ENCODE assay signal across 18 cellular contexts in genomic region chr4:177391287-177391686, GRCh38.
"Had no signal": no experiment of that assay in that cellular context is flagged by ENCODE, and none has a peak within 500 bp of the region (broad histone marks: within the 10 kb centered on the region; RNA-seq: fewer than 3 reads in every experiment).

No MANE protein-coding gene starts in this region.

- H3K9me3 Mint-ChIP-seq: activated CD4-positive, alpha-beta memory T cell treated with anti-CD3 and anti-CD28 coated beads, Interleukin-2, amount 10 ng/mL, durations not matched to agents 7 days and 5 days; activated naive CD8-positive, alpha-beta T cell treated with anti-CD3 and anti-CD28 coated beads for 36 hours; dendritic cell treated with granulocyte-macrophage colony-stimulating factor and Interleukin-4, amounts not matched to agents 40 ng/mL and 50 ng/mL, for 4 days; naive B cell; stimulated activated naive B cell treated with anti-CD40 and anti-IgM and Interleukin-4, amounts not matched to agents 10 μg/mL and 1 μg/mL and 100 μg/mL, for 72 hours had no signal

- H3K27ac Mint-ChIP-seq: activated CD4-positive, alpha-beta memory T cell treated with anti-CD3 and anti-CD28 coated beads, Interleukin-2, amount 10 ng/mL, durations not matched to agents 7 days and 5 days; activated naive CD8-positive, alpha-beta T cell treated with anti-CD3 and anti-CD28 coated beads for 36 hours; dendritic cell treated with granulocyte-macrophage colony-stimulating factor and Interleukin-4, amounts not matched to agents 40 ng/mL and 50 ng/mL, for 4 days; naive B cell; stimulated activated naive B cell treated with anti-CD40 and anti-IgM and Interleukin-4, amounts not matched to agents 10 μg/mL and 1 μg/mL and 100 μg/mL, for 72 hours had no signal

- H3K4me1 ChIP-seq: tibial nerve had no signal

- DNase-seq: activated CD4-positive, alpha-beta memory T cell treated with anti-CD3 and anti-CD28 coated beads, Interleukin-2, amount 10 ng/mL, durations not matched to agents 7 days and 5 days; activated CD8-positive, alpha-beta memory T cell treated with anti-CD3 and anti-CD28 coated beads, Interleukin-2, amount 50 U/mL, for 4 hours; activated naive CD8-positive, alpha-beta T cell treated with anti-CD3 and anti-CD28 coated beads for 36 hours; anterior cingulate cortex; cerebellar nuclear complex; effector memory CD4-positive, alpha-beta T cell; left colon; naive B cell; stimulated activated CD4-positive, alpha-beta T cell treated with anti-CD3 and anti-CD28 coated beads, Interleukin-15, amount 100 ng/mL, for 24 hours; stimulated activated CD4-positive, alpha-beta T cell treated with anti-CD3 and anti-CD28 coated beads, Interleukin-4, amount 100 ng/mL, for 1 hour; stimulated activated naive B cell treated with anti-CD40 and anti-IgM and Interleukin-4, amounts not matched to agents 10 μg/mL and 1 μg/mL and 100 μg/mL, for 72 hours; substantia nigra; T-helper 1 cell; T1000 had no signal

- H3K4me3 Mint-ChIP-seq: activated CD4-positive, alpha-beta memory T cell treated with anti-CD3 and anti-CD28 coated beads, Interleukin-2, amount 10 ng/mL, durations not matched to agents 7 days and 5 days; activated naive CD8-positive, alpha-beta T cell treated with anti-CD3 and anti-CD28 coated beads for 36 hours; dendritic cell treated with granulocyte-macrophage colony-stimulating factor and Interleukin-4, amounts not matched to agents 40 ng/mL and 50 ng/mL, for 4 days; naive B cell; stimulated activated naive B cell treated with anti-CD40 and anti-IgM and Interleukin-4, amounts not matched to agents 10 μg/mL and 1 μg/mL and 100 μg/mL, for 72 hours had no signal

- H3K9me3 ChIP-seq: tibial nerve had no signal

- H3K36me3 Mint-ChIP-seq: activated naive CD8-positive, alpha-beta T cell treated with anti-CD3 and anti-CD28 coated beads for 36 hours; naive B cell; stimulated activated naive B cell treated with anti-CD40 and anti-IgM and Interleukin-4, amounts not matched to agents 10 μg/mL and 1 μg/mL and 100 μg/mL, for 72 hours had no signal

- H3K4me1 Mint-ChIP-seq: naive B cell; stimulated activated naive B cell treated with anti-CD40 and anti-IgM and Interleukin-4, amounts not matched to agents 10 μg/mL and 1 μg/mL and 100 μg/mL, for 72 hours had no signal

- H3K27me3 ChIP-seq: tibial nerve had no signal

- H3K36me3 ChIP-seq: tibial nerve had no signal

- H3K27ac ChIP-seq: tibial nerve, VCaP had no signal

- ATAC-seq: left colon; stimulated activated naive B cell treated with anti-CD40 and anti-IgM and Interleukin-4, amounts not matched to agents 10 μg/mL and 1 μg/mL and 100 μg/mL, for 72 hours had no signal

- H3K27me3 Mint-ChIP-seq: activated naive CD8-positive, alpha-beta T cell treated with anti-CD3 and anti-CD28 coated beads for 36 hours; dendritic cell treated with granulocyte-macrophage colony-stimulating factor and Interleukin-4, amounts not matched to agents 40 ng/mL and 50 ng/mL, for 4 days had no signal

- H3K4me3 ChIP-seq: lung, tibial nerve had no signal
